ENCODE assay signal across 8 cellular contexts in genomic region chr10:45971742-45972105, GRCh38. TPM values are rescaled to one million over a fixed set of nuclear protein-coding genes. Genes with fewer than 3 reads are reported as not detected.
DNase-seq lines count a peak whose midpoint lies in the region; ATAC-seq and TF ChIP-seq lines count a peak whose summit lies in the region.
"Not testable (repeated sequence)": the region's sequence is repeated elsewhere in the genome, so short reads cannot be mapped to it uniquely, and the experiment has no call there.

No MANE protein-coding gene starts in this region.

- 0% methylated on average over 1 of the region's 25 CpGs; no CpG with 5 or more reads in 1 of the 2 experiments for WGBS in IMR-90 (ENCODE audit: extremely low coverage in 2 of 2, insufficient read length in 1 of 2), 2 experiments
- WGBS in ectodermal cell, 2 experiments: 0 to 1% methylated on average over 25 of the region's 25 CpGs

- H3K9ac ChIP-seq in IMR-90 (ENCODE audit: low read depth, low read length): peak overlapping the region; percentile 90

- H4K5ac ChIP-seq in IMR-90 (ENCODE audit: low read depth, low read length): not testable (repeated sequence)

- POLR2A ChIA-PET in AG04450 (lab: Yijun Ruan, JAX); IMR-90 (lab: Charles Lee; ENCODE audit: unreplicated experiment); activated CD4-positive, alpha-beta T cell treated with anti-CD3 and anti-CD28 coated beads for 36 hours (lab: Charles Lee): not testable (repeated sequence)

- TF ChIP-seq POLR2A in IMR-90 (IDR thresholded peaks at IDR 0.05; ENCODE audit: low read depth, low read length): not testable (repeated sequence)

- CTCF ChIA-PET in AG04450 (lab: Charles Lee); IMR-90 (lab: Yijun Ruan, JAX); activated CD4-positive, alpha-beta T cell treated with anti-CD3 and anti-CD28 coated beads for 36 hours (lab: Charles Lee): not testable (repeated sequence)

- not testable (repeated sequence) for H3K56ac ChIP-seq in IMR-90 (ENCODE audit: extremely low read depth, insufficient read depth, low read length)

- H3K27me3 ChIP-seq in AG04450 (ENCODE audit: control insufficient read depth, insufficient read depth, low read length); IMR-90 (ENCODE audit: control insufficient read depth, insufficient read depth, low read length); ectodermal cell (ENCODE audit: control insufficient read depth, insufficient read depth, low read length, poor library complexity, severe bottlenecking): not testable (repeated sequence)

- not testable (repeated sequence) for TF ChIP-seq RAD21 in IMR-90 (IDR thresholded peaks at IDR 0.05; ENCODE audit: low read length)

- H3K14ac ChIP-seq in IMR-90 (replicated peaks; ENCODE audit: low read depth, low read length): not testable (repeated sequence)

- ATAC-seq in GM18870 (IDR thresholded peaks at IDR 0.05; ENCODE audit: unreplicated experiment): peak; percentile 28
- ATAC-seq in HG02610 (IDR thresholded peaks at IDR 0.05; ENCODE audit: unreplicated experiment): peak; percentile 39
- ATAC-seq in IMR-90 (ENCODE audit: low read depth): peak; percentile 46
- ATAC-seq in activated CD4-positive, alpha-beta T cell treated with anti-CD3 and anti-CD28 coated beads for 36 hours: peak; percentile 45

- H2BK20ac ChIP-seq in IMR-90 (ENCODE audit: low read depth, low read length): not testable (repeated sequence)

- peak overlapping the region in 1 of 2 experiments; percentile 44; a peak in 2 of 4 replicates for H4K8ac ChIP-seq in IMR-90 (ENCODE audit: low read depth in 2 of 2, low read length in 2 of 2)

- not testable (repeated sequence) for H3K18ac ChIP-seq in IMR-90 (ENCODE audit: low read depth, low read length)

- H2BK120ac ChIP-seq in IMR-90 (ENCODE audit: low read depth, low read length): not testable (repeated sequence)

- H3K27ac ChIP-seq in AG04450 (ENCODE audit: low read depth, low read length); ectodermal cell (ENCODE audit: insufficient read depth, low read depth, low read length, poor library complexity, severe bottlenecking): not testable (repeated sequence)
- H3K27ac ChIP-seq in IMR-90 (ENCODE audit: insufficient read depth, low read length): peak overlapping the region; percentile 83

- peak overlapping the region; percentile 85 for H3K4me2 ChIP-seq in IMR-90 (ENCODE audit: low read depth, low read length)

- not testable (repeated sequence) for H3K27me3 Mint-ChIP-seq in activated CD4-positive, alpha-beta T cell treated with anti-CD3 and anti-CD28 coated beads for 36 hours

- H3K23ac ChIP-seq in IMR-90 (ENCODE audit: low read depth, low read length): not testable (repeated sequence)

- dilution Hi-C loops in IMR-90 (cut with HindIII; ENCODE audit: low sequenced_read_pairs, unreplicated experiment): not testable (repeated sequence)

- not testable (repeated sequence) for H3K36me3 ChIP-seq in IMR-90 (ENCODE audit: control insufficient read depth, insufficient read depth, low read length); ectodermal cell (ENCODE audit: control insufficient read depth, insufficient read depth, low read length)

- not testable (repeated sequence) for DNase-seq in AG04450 (ENCODE audit: low read depth, low spot score); IMR-90; activated CD4-positive, alpha-beta T cell treated with anti-CD3 and anti-CD28 coated beads for 36 hours; retinal pigment epithelial cell (ENCODE audit: low read depth)
- peak; percentile 3 for DNase-seq in kidney tubule cell (ENCODE audit: low spot score)

- not testable (repeated sequence) for H3K9me3 Mint-ChIP-seq in activated CD4-positive, alpha-beta T cell treated with anti-CD3 and anti-CD28 coated beads for 36 hours (ENCODE audit: low read depth)

- H4K20me1 ChIP-seq in IMR-90 (ENCODE audit: insufficient read depth, low read length): not testable (repeated sequence)

- not testable (repeated sequence) for H3K9me3 ChIP-seq in AG04450 (ENCODE audit: control insufficient read depth, insufficient read depth, low read length); IMR-90 (ENCODE audit: control insufficient read depth, insufficient read depth, low read length); ectodermal cell (ENCODE audit: control insufficient read depth, low read length)

- H3K27ac Mint-ChIP-seq in activated CD4-positive, alpha-beta T cell treated with anti-CD3 and anti-CD28 coated beads for 36 hours: peak overlapping the region; percentile 91

- BruUV-seq in IMR-90 (replicated peaks; lab: Mats Ljungman, UMichigan): not testable (repeated sequence)

- peaks cover 14% of the 10 kb centered on the region for H3K36me3 Mint-ChIP-seq in activated CD4-positive, alpha-beta T cell treated with anti-CD3 and anti-CD28 coated beads for 36 hours (ENCODE audit: low read depth)

- intact Hi-C loops in IMR-90 (cut with micrococcal nuclease): not testable (repeated sequence)
- intact Hi-C loops in activated CD4-positive, alpha-beta T cell treated with anti-CD3 and anti-CD28 coated beads for 36 hours (cut with DNase I, micrococcal nuclease): loop anchor here in 1 of 2 experiments (1.0 kb wide), 1 partner anchor 59 kb away; the partner anchor contains the start of gene NCOA4

- not testable (repeated sequence) for H2AFZ ChIP-seq in IMR-90 (replicated peaks; ENCODE audit: low read length, poor library complexity)

- peak overlapping the region; percentile 89 for H3K4me3 Mint-ChIP-seq in activated CD4-positive, alpha-beta T cell treated with anti-CD3 and anti-CD28 coated beads for 36 hours

- H2BK15ac ChIP-seq in IMR-90 (ENCODE audit: low read depth, low read length): not testable (repeated sequence)

- not testable (repeated sequence) for H3K9me1 ChIP-seq in IMR-90 (ENCODE audit: insufficient read depth, low read length)

- H2BK5ac ChIP-seq in IMR-90 (ENCODE audit: low read depth, low read length, poor library complexity, severe bottlenecking): not testable (repeated sequence)

- H3K4me3 ChIP-seq in AG04450 (ENCODE audit: low read depth, low read length) (peak overlapping the region; percentile 77), IMR-90 (ENCODE audit: insufficient read depth, low read depth, low read length) (peak overlapping the region; percentile 88), ectodermal cell (ENCODE audit: insufficient read depth, low read depth, low read length) (peak overlapping the region; percentile 49), retinal pigment epithelial cell (ENCODE audit: low read length) (peak overlapping the region; percentile 66)

- not testable (repeated sequence) for H3K4me1 ChIP-seq in IMR-90 (ENCODE audit: control insufficient read depth, insufficient read depth, low read length); ectodermal cell (ENCODE audit: control insufficient read depth, insufficient read depth, low read length)

- H2AK9ac ChIP-seq in IMR-90 (replicated peaks; ENCODE audit: low read depth, low read length, poor library complexity): not testable (repeated sequence)

- H3K79me1 ChIP-seq in IMR-90 (ENCODE audit: low read depth in 1 of 2, low read length in 2 of 2): not testable (repeated sequence)

- in situ Hi-C loops in IMR-90 (cut with MboI; ENCODE audit: low sequenced_read_pairs): not testable (repeated sequence)

- peaks cover 37% of the 10 kb centered on the region for H3K4me1 Mint-ChIP-seq in activated CD4-positive, alpha-beta T cell treated with anti-CD3 and anti-CD28 coated beads for 36 hours

- not testable (repeated sequence) for H4K91ac ChIP-seq in IMR-90 (ENCODE audit: insufficient read depth, low read depth, low read length)

- not testable (repeated sequence) for TF ChIP-seq CTCF in AG04450 (IDR thresholded peaks at IDR 0.05; ENCODE audit: low read depth, low read length); IMR-90 (conservative IDR thresholded peaks at IDR 0.05; ENCODE audit: low read depth, low read length)
- TF ChIP-seq CTCF in retinal pigment epithelial cell (conservative IDR thresholded peaks at IDR 0.05; ENCODE audit: low read depth, low read length): peak; percentile 8

- H3K4ac ChIP-seq in IMR-90 (ENCODE audit: low read depth, low read length): not testable (repeated sequence)

- peak overlapping the region; percentile 82 for H2AK5ac ChIP-seq in IMR-90 (ENCODE audit: low read depth, low read length)

RNA-seq across cellular contexts. Expression of gene TIMM23, which starts 0.6 kb away (rescaled TPM):
- polyA plus RNA-seq in AG04450 (2011; rRNA removed) (113 and 137 TPM in 2 replicates), IMR-90 (2012; rRNA removed) (74.4 and 82.4 TPM in 2 replicates)
- 54.6 and 81.8 TPM in 2 replicates for polyA minus RNA-seq in AG04450 (2011; rRNA and poly(A)+ RNA removed)
- total RNA-seq in IMR-90 (2012; rRNA removed): 86.2 and 117 TPM in 2 replicates
- polyA plus RNA-seq in IMR-90 (2012; cell fraction: cytosol; rRNA removed): 29.6 and 49.6 TPM in 2 replicates
- polyA plus RNA-seq in IMR-90 (2012; cell fraction: nucleus; rRNA removed; ENCODE audit: low replicate concordance): 7.6 and 36.7 TPM in 2 replicates
- total RNA-seq in activated CD4-positive, alpha-beta T cell treated with anti-CD3 and anti-CD28 coated beads for 36 hours: 10 to 100 TPM; 72.6 to 79.5 TPM
- polyA plus RNA-seq in ectodermal cell (2013, experiment 1 of 4): 88.2 TPM
- polyA plus RNA-seq in ectodermal cell (2013, experiment 2 of 4): 94.0 TPM
- polyA plus RNA-seq in ectodermal cell (2013, experiment 3 of 4): 72.4 TPM
- polyA plus RNA-seq in ectodermal cell (2013, experiment 4 of 4): 79.9 TPM

RNA-seq across cellular contexts. Expression of gene NCOA4, which starts 58.7 kb away (rescaled TPM):
- polyA plus RNA-seq in AG04450 (2011; rRNA removed) (139 and 171 TPM in 2 replicates), IMR-90 (2012; rRNA removed) (55.6 and 62.2 TPM in 2 replicates)
- polyA minus RNA-seq in AG04450 (2011; rRNA and poly(A)+ RNA removed): 143 and 144 TPM in 2 replicates
- 188 and 202 TPM in 2 replicates for total RNA-seq in IMR-90 (2012; rRNA removed)
- 15.8 and 24.1 TPM in 2 replicates for polyA plus RNA-seq in IMR-90 (2012; cell fraction: cytosol; rRNA removed)
- 6.4 and 33.7 TPM in 2 replicates for polyA plus RNA-seq in IMR-90 (2012; cell fraction: nucleus; rRNA removed; ENCODE audit: low replicate concordance)
- total RNA-seq in activated CD4-positive, alpha-beta T cell treated with anti-CD3 and anti-CD28 coated beads for 36 hours: 10 to 100 TPM; 84.3 to 97.4 TPM
- 69.0 TPM for polyA plus RNA-seq in ectodermal cell (2013, experiment 1 of 4)
- 73.0 TPM for polyA plus RNA-seq in ectodermal cell (2013, experiment 2 of 4)
- polyA plus RNA-seq in ectodermal cell (2013, experiment 3 of 4): 55.2 TPM
- 58.9 TPM for polyA plus RNA-seq in ectodermal cell (2013, experiment 4 of 4)
